Comparison of ENCODE assay signal across 25 cellular contexts in the genomic region with DNA sequence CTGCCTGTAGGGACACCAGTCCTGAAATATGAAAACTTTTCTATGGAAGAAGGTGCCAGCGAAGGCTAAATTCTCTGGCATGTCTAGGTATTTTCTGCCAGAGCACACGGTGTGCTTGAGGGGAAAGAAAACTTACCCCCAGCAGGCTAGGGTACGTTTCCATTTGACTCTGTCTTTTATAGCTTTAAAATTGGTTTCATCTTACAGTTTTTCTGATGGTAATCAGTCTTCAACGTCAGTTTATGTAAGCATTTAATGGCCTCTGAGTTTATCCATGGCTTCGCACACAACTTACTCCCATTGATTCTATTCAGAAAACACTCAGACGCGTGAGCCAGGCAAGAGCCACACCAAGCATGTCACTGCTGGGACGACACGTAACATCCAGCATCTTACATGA.
A peak's percentile ranks its signal among the peaks of the same experiment; 100 is the strongest.
DNase-seq lines count a peak whose midpoint lies in the region; ATAC-seq and TF ChIP-seq lines count a peak whose summit lies in the region.
"Had no signal": no experiment of that assay in that cellular context is flagged by ENCODE, and none has a peak within 500 bp of the region (broad histone marks: within the 10 kb centered on the region; RNA-seq: fewer than 3 reads in every experiment).

No MANE protein-coding gene starts in this region.

- TF ChIP-seq CTCF in esophagus muscularis mucosa (IDR thresholded peaks at IDR 0.05) (no peak), uterus (IDR thresholded peaks at IDR 0.05) (no peak), mucosa of descending colon (IDR thresholded peaks at IDR 0.05) (no peak), lower lobe of right lung (IDR thresholded peaks at IDR 0.05) (no peak)

- intact Hi-C loops in esophagus muscularis mucosa (cut with DNase I) (no loop called here), uterus (cut with DNase I; ENCODE audit: low total_unique reads) (no loop called here), mucosa of descending colon (cut with DNase I, micrococcal nuclease) (no loop called here), lower lobe of right lung (cut with DNase I) (no loop called here)

- H3K27me3 ChIP-seq in esophagus muscularis mucosa = no peaks in the 10 kb centered on the region
- H3K27me3 ChIP-seq in uterus = no peaks in the 10 kb centered on the region
- no peaks in the 10 kb centered on the region for H3K27me3 ChIP-seq in lower lobe of right lung (ENCODE audit: low read depth)
- H3K27me3 ChIP-seq: BE2C had no signal

- H3K4me1 Mint-ChIP-seq in activated T-cell treated with anti-CD3 and anti-CD28 coated beads, Interleukin-2, amount 50 U/mL, for 24 hours (ENCODE audit: low read depth) = no peaks in the 10 kb centered on the region
- H3K4me1 Mint-ChIP-seq: CD14-positive monocyte; CD8-positive, alpha-beta memory T cell had no signal

- H3K27me3 Mint-ChIP-seq in activated T-cell treated with anti-CD3 and anti-CD28 coated beads, Interleukin-2, amount 50 U/mL, for 24 hours = no peaks in the 10 kb centered on the region
- H3K27me3 Mint-ChIP-seq: CD4-positive, alpha-beta T cell; CD8-positive, alpha-beta memory T cell had no signal

- POLR2A ChIA-PET in HEK293T (lab: Yijun Ruan, JAX) = no interaction called here

- H3K4me3 ChIP-seq in esophagus muscularis mucosa = no peak overlapping the region
- no peak overlapping the region for H3K4me3 ChIP-seq in uterus
- H3K4me3 ChIP-seq in mucosa of descending colon = no peak overlapping the region
- H3K4me3 ChIP-seq in lower lobe of right lung = no peak overlapping the region
- H3K4me3 ChIP-seq: A549; BLaER1 treated with 17β-estradiol and CSF1 and Interleukin-3, amounts not matched to agents 10 nM and 100 nM; GM23248 had no signal

- TF ChIP-seq POLR2A in esophagus muscularis mucosa (IDR thresholded peaks at IDR 0.05; ENCODE audit: low read depth) (no peak), uterus (IDR thresholded peaks at IDR 0.05) (no peak)

- H3K9me3 Mint-ChIP-seq in activated T-cell treated with anti-CD3 and anti-CD28 coated beads, Interleukin-2, amount 50 U/mL, for 24 hours = no peaks in the 10 kb centered on the region
- H3K9me3 Mint-ChIP-seq: CD4-positive, alpha-beta T cell had no signal

- DNase-seq in D341Med (ENCODE audit: low spot score) (peak; percentile 2), HEK293T (ENCODE audit: extremely low spot score) (peak; percentile 33), esophagus muscularis mucosa (ENCODE audit: extremely low spot score) (peak; percentile 72), mesenteric fat pad (ENCODE audit: low spot score) (peak; percentile 8), uterus (no peak), mucosa of descending colon (no peak), lower lobe of right lung (no peak)
- DNase-seq in activated T-cell treated with anti-CD3 and anti-CD28 coated beads, Interleukin-2, amount 50 U/mL, for 24 hours = no peak
- DNase-seq: 8988T; ACHN; AML-193; BE2C; Calu3; CD4-positive, alpha-beta T cell; CD8-positive, alpha-beta memory T cell; COR-L47; DMS153; DND-41; GM23248; H7; HCEC 1CT; HFFc6 had no signal

- CTCF ChIA-PET in HEK293T (lab: Yijun Ruan, JAX) = no interaction called here

- TF ChIP-seq EP300 in esophagus muscularis mucosa (IDR thresholded peaks at IDR 0.05) = no peak

- H3K27ac ChIP-seq in esophagus muscularis mucosa (replicated peaks in 1 of 4) (no peak overlapping the region), uterus (no peak overlapping the region), lower lobe of right lung (no peak overlapping the region)
- H3K27ac ChIP-seq: A549; BLaER1 treated with 17β-estradiol and CSF1 and Interleukin-3, amounts not matched to agents 10 nM and 100 nM; GM23248 had no signal

- H3K4me1 ChIP-seq in esophagus muscularis mucosa = no peaks in the 10 kb centered on the region
- H3K4me1 ChIP-seq in uterus = no peaks in the 10 kb centered on the region
- H3K4me1 ChIP-seq in mucosa of descending colon (ENCODE audit: low read depth) = no peaks in the 10 kb centered on the region
- no peaks in the 10 kb centered on the region for H3K4me1 ChIP-seq in lower lobe of right lung
- H3K4me1 ChIP-seq: A549, BE2C had no signal

- 83% methylated on average over 9 of the region's 9 CpGs for WGBS in esophagus muscularis mucosa

- no peaks in the 10 kb centered on the region for H3K9me3 ChIP-seq in esophagus muscularis mucosa
- H3K9me3 ChIP-seq in uterus = no peaks in the 10 kb centered on the region
- no peaks in the 10 kb centered on the region for H3K9me3 ChIP-seq in mucosa of descending colon
- H3K9me3 ChIP-seq in lower lobe of right lung = no peaks in the 10 kb centered on the region
- H3K9me3 ChIP-seq: BE2C had no signal

- ATAC-seq in mucosa of descending colon = no peak
- ATAC-seq in lower lobe of right lung = no peak
- ATAC-seq: A549 had no signal

- H3K27ac Mint-ChIP-seq in activated T-cell treated with anti-CD3 and anti-CD28 coated beads, Interleukin-2, amount 50 U/mL, for 24 hours = no peak overlapping the region
- H3K27ac Mint-ChIP-seq: CD14-positive monocyte; CD4-positive, alpha-beta T cell; CD8-positive, alpha-beta memory T cell; HFFc6 had no signal

- H3K4me3 Mint-ChIP-seq in activated T-cell treated with anti-CD3 and anti-CD28 coated beads, Interleukin-2, amount 50 U/mL, for 24 hours = no peak overlapping the region
- H3K4me3 Mint-ChIP-seq: CD14-positive monocyte; CD4-positive, alpha-beta T cell; CD8-positive, alpha-beta memory T cell; HFFc6 had no signal

- H3K36me3 ChIP-seq in esophagus muscularis mucosa (peaks cover 0 to 6% (median 3%) of the 10 kb centered on the region in 4 donors), uterus (no peaks in the 10 kb centered on the region), mucosa of descending colon (ENCODE audit: low read depth) (no peaks in the 10 kb centered on the region), lower lobe of right lung (no peaks in the 10 kb centered on the region)
- H3K36me3 ChIP-seq: BE2C had no signal

- peaks cover 18% of the 10 kb centered on the region for H3K36me3 Mint-ChIP-seq in activated T-cell treated with anti-CD3 and anti-CD28 coated beads, Interleukin-2, amount 50 U/mL, for 24 hours (ENCODE audit: low read depth)
- H3K36me3 Mint-ChIP-seq: CD14-positive monocyte had no signal

TF ChIP-seq in HEK293T, 16 proteins besides CTCF, POLR2A, EP300 and RAD21:
- peak; percentile 34; the same call in 1 of the 2 replicates for TF ChIP-seq L3MBTL2 (conservative IDR thresholded peaks at IDR 0.05)
- no peak for TF ChIP-seq CTBP1 (IDR thresholded peaks at IDR 0.05; ENCODE audit: borderline replicate concordance)
- TF ChIP-seq ARNT (IDR thresholded peaks at IDR 0.05) = 0 out of 2 replicates have a peak, but pooled peaks have one; percentile 21
- TF ChIP-seq PKNOX1 (IDR thresholded peaks at IDR 0.05) = peak; percentile 80
- no peak for TF ChIP-seq SUZ12 (IDR thresholded peaks at IDR 0.05)
- no peak for TF ChIP-seq LEF1 (IDR thresholded peaks at IDR 0.05; ENCODE audit: borderline replicate concordance)
- no peak for TF ChIP-seq NFRKB (IDR thresholded peaks at IDR 0.05)
TF ChIP-seq in HEK293T: peak in this region for 3.

Comparison
In these comparisons a context has a peak if more than half of its experiments do, and no peak if none do; other contexts are left out.
1. DNase-seq: peak in D341Med (single experiment), HEK293T (single experiment), esophagus muscularis mucosa (single experiment) and mesenteric fat pad (single experiment); none in uterus (0 of 2), activated T-cell treated with anti-CD3 and anti-CD28 coated beads, Interleukin-2, amount 50 U/mL, for 24 hours (single experiment), mucosa of descending colon (0 of 3) and lower lobe of right lung (single experiment).